ENCODE assay signal across 12 cellular contexts in genomic region chr1:79711001-79711431, GRCh38.
DNase-seq lines count a peak whose midpoint lies in the region; ATAC-seq and TF ChIP-seq lines count a peak whose summit lies in the region.
"Had no signal": no experiment of that assay in that cellular context is flagged by ENCODE, and none has a peak within 500 bp of the region (broad histone marks: within the 10 kb centered on the region; RNA-seq: fewer than 3 reads in every experiment).

No MANE protein-coding gene starts in this region.

- CTCF ChIA-PET in activated B cell treated with CpG ODN at 0.5 μM for 24 hours (lab: Charles Lee) = no interaction called here

- POLR2A ChIA-PET in activated B cell treated with CpG ODN at 0.5 μM for 24 hours (lab: Charles Lee) = interaction anchor here (1.0 kb wide), 1 partner anchor 81 kb away, joined by 3 read pairs; no protein-coding TSS in a partner anchor

- TF ChIP-seq CTCF in heart right ventricle (IDR thresholded peaks at IDR 0.05) = no peak
- no peak for TF ChIP-seq CTCF in activated B cell treated with CpG ODN at 0.5 μM for 24 hours (IDR thresholded peaks at IDR 0.05)

- no peaks in the 10 kb centered on the region for H3K36me3 ChIP-seq in heart right ventricle

- H3K9me3 Mint-ChIP-seq in activated B cell treated with CpG ODN at 0.5 μM for 24 hours = peaks cover 4% of the 10 kb centered on the region

- H3K9me3 ChIP-seq in right cardiac atrium (ENCODE audit: control insufficient read depth, low read length) (no peaks in the 10 kb centered on the region), heart right ventricle (peaks cover 0 to 6% (median 0%) of the 10 kb centered on the region in 11 donors)
- H3K9me3 ChIP-seq: mucosa of descending colon had no signal

- H3K4me3 ChIP-seq in right cardiac atrium (ENCODE audit: low read length) = no peak overlapping the region
- H3K4me3 ChIP-seq in heart right ventricle = no peak overlapping the region
- H3K4me3 ChIP-seq: mucosa of descending colon had no signal

- H3K27me3 ChIP-seq in right cardiac atrium (ENCODE audit: control insufficient read depth, insufficient read depth) = no peaks in the 10 kb centered on the region
- no peaks in the 10 kb centered on the region for H3K27me3 ChIP-seq in heart right ventricle

- no peaks in the 10 kb centered on the region for H3K4me1 ChIP-seq in right cardiac atrium (ENCODE audit: control insufficient read depth, insufficient read depth, low read length)
- H3K4me1 ChIP-seq in heart right ventricle = no peaks in the 10 kb centered on the region

- peak; percentile 47 to 70 for ATAC-seq in right cardiac atrium
- ATAC-seq in heart right ventricle = no peak
- ATAC-seq in HG03025 (IDR thresholded peaks at IDR 0.05; ENCODE audit: low FRiP score, unreplicated experiment) = peak; percentile 85
- ATAC-seq in activated B cell treated with CpG ODN at 0.5 μM for 24 hours (ENCODE audit: low read depth) = peak; percentile 90
- ATAC-seq: mucosa of descending colon had no signal

- 60% methylated on average over 3 of the region's 3 CpGs for WGBS in right cardiac atrium
- WGBS in heart right ventricle, 2 donors = 55 to 69% methylated on average over 3 of the region's 3 CpGs

- DNase-seq in right cardiac atrium (no peak), heart right ventricle (no peak), activated B cell treated with CpG ODN at 0.5 μM for 24 hours (no peak), stromal cell of bone marrow (ENCODE audit: low read depth) (peak; percentile 59), cortex of kidney (lab: John Stamatoyannopoulos, UW) (no peak), NCI-H2196 treated with DMSO at 0.1 percent for 48 hours (lab: John Stamatoyannopoulos, UW; ENCODE audit: unreplicated experiment) (no peak)
- no peak for DNase-seq in activated T-cell treated with anti-CD3 and anti-CD28 coated beads, Interleukin-2, amount 50 U/mL, for 48 hours
- DNase-seq: 8988T; activated CD4-positive, CD25-positive, alpha-beta regulatory T cell treated with anti-CD3 and anti-CD28 coated beads, Interleukin-2, amount 50 U/mL, for 72 hours; mucosa of descending colon; NCI-H526 had no signal

- H3K27ac ChIP-seq in right cardiac atrium (ENCODE audit: low read length) (no peak overlapping the region), heart right ventricle (no peak overlapping the region)

- no peak overlapping the region for H3K4me3 Mint-ChIP-seq in activated B cell treated with CpG ODN at 0.5 μM for 24 hours

- H3K27me3 Mint-ChIP-seq in activated B cell treated with CpG ODN at 0.5 μM for 24 hours = no peaks in the 10 kb centered on the region

- intact Hi-C loops in right cardiac atrium (cut with DNase I) (no loop called here), heart right ventricle (cut with DNase I) (no loop called here), activated B cell treated with CpG ODN at 0.5 μM for 24 hours (cut with micrococcal nuclease) (loop anchor here (1.0 to 2.0 kb wide), 3 partner anchors 42 to 72 kb away; no protein-coding TSS in a partner anchor)

- no peaks in the 10 kb centered on the region for H3K36me3 Mint-ChIP-seq in activated B cell treated with CpG ODN at 0.5 μM for 24 hours (ENCODE audit: low read depth)

- peaks cover 45% of the 10 kb centered on the region for H3K4me1 Mint-ChIP-seq in activated B cell treated with CpG ODN at 0.5 μM for 24 hours

- peak overlapping the region; percentile 82 for H3K27ac Mint-ChIP-seq in activated B cell treated with CpG ODN at 0.5 μM for 24 hours

Comparison
In these comparisons a context has a peak if more than half of its experiments do, and no peak if none do; other contexts are left out.
1. ATAC-seq: peak in right cardiac atrium (2 of 2), HG03025 (single experiment) and activated B cell treated with CpG ODN at 0.5 μM for 24 hours (single experiment); none in heart right ventricle (0 of 8).